In genomic region chr9:1919229-1919628, GRCh38 we compare ENCODE assay signal across 20 cellular contexts.
DNase-seq lines count a peak whose midpoint lies in the region; ATAC-seq, FAIRE-seq and TF ChIP-seq lines count a peak whose summit lies in the region.
"Had no signal": no experiment of that assay in that cellular context is flagged by ENCODE, and none has a peak within 500 bp of the region (broad histone marks: within the 10 kb centered on the region; RNA-seq: fewer than 3 reads in every experiment).

No MANE protein-coding gene starts in this region.

- H3K4ac ChIP-seq in H1 (replicated peaks; ENCODE audit: insufficient read length, low read depth, low read length), result no peak overlapping the region

- no peak overlapping the region for H3K27ac ChIP-seq in GM23338 (ENCODE audit: low read depth)
- peak overlapping the region; percentile 94 for H3K27ac ChIP-seq in OCI-LY3 (ENCODE audit: low read length)
- no peak overlapping the region for H3K27ac ChIP-seq in H1 (ENCODE audit: low read depth, low read length)
- H3K27ac ChIP-seq: 22Rv1, BLaER1, C4-2B had no signal

- H2BK15ac ChIP-seq in H1 (ENCODE audit: low read length), result no peak overlapping the region

- H2BK120ac ChIP-seq in H1 (replicated peaks; ENCODE audit: low read depth, low read length), result no peak overlapping the region

- 0 out of 2 replicates have a peak overlapping the region, but pooled peaks have one; percentile 5 for H2AFZ ChIP-seq in GM23338
- H2AFZ ChIP-seq in OCI-LY3 (ENCODE audit: low read depth, low read length), result no peak overlapping the region
- H2AFZ ChIP-seq in H1 (ENCODE audit: low read length), result no peak overlapping the region

- H3K4me1 ChIP-seq in GM23338 (ENCODE audit: insufficient read depth) (peaks cover 28% of the 10 kb centered on the region), OCI-LY3 (ENCODE audit: low read length) (peaks cover 96% of the 10 kb centered on the region), H1 (replicated peaks in 1 of 4; ENCODE audit: control insufficient read depth in 3 of 4, insufficient read depth in 4 of 4, low read length in 3 of 4) (peaks cover 2 to 7% (median 3%) of the 10 kb centered on the region in 4 experiments; a peak in 4 of 7 replicates)
- H3K4me1 ChIP-seq: BLaER1, Caco-2, HAP-1 had no signal

- H3K9me3 ChIP-seq in OCI-LY3 (ENCODE audit: insufficient read depth, low read length) (0 out of 2 replicates have a peak, but pooled peaks cover 3% of the 10 kb centered on the region), H1 (ENCODE audit: insufficient read depth in 2 of 2, low read depth in 1 of 2, low read length in 1 of 2) (no peaks in the 10 kb centered on the region)
- H3K9me3 ChIP-seq: BLaER1, Caco-2, HAP-1 had no signal

- H3K36me3 Mint-ChIP-seq in GM23338 (ENCODE audit: low read depth), result no peaks in the 10 kb centered on the region; the same call in 2 of the 3 replicates
- H3K36me3 Mint-ChIP-seq: CD4-positive, CD25-positive, alpha-beta regulatory T cell; CD8-positive, alpha-beta T cell had no signal

- peak; percentile 39; the same call in 2 of the 3 replicates for ATAC-seq in GM23338
- ATAC-seq in Right ventricle myocardium inferior, result no peak
- ATAC-seq: CD8-positive, alpha-beta T cell had no signal

- no peak overlapping the region for H2BK12ac ChIP-seq in H1 (ENCODE audit: low read depth, low read length)

- TF ChIP-seq RAD21 in H1 (IDR thresholded peaks at IDR 0.05 in 1 of 2, conservative IDR thresholded peaks at IDR 0.05 in 1 of 2; ENCODE audit: low read depth in 2 of 2, low read length in 2 of 2), result peak; percentile 36 to 51; a peak in 3 of 4 replicates

- no peak overlapping the region for H3K4me2 ChIP-seq in GM23338
- H3K4me2 ChIP-seq in OCI-LY3 (ENCODE audit: low read length), result peak overlapping the region; percentile 56; the same call in 1 of the 2 replicates
- H3K4me2 ChIP-seq in H1 (ENCODE audit: insufficient read depth in 1 of 2, low read depth in 2 of 2, low read length in 2 of 2), result no peak overlapping the region
- H3K4me2 ChIP-seq: BLaER1 had no signal

- TF ChIP-seq EP300 in H1 (IDR thresholded peaks at IDR 0.05; ENCODE audit: borderline replicate concordance in 1 of 2, low read depth in 2 of 2, low read length in 2 of 2), result no peak

- H3K4me3 ChIP-seq in GM23338 (no peak overlapping the region), OCI-LY3 (ENCODE audit: low read length) (no peak overlapping the region), H1 (ENCODE audit: extremely low read depth in 1 of 4, insufficient read depth in 2 of 4, low read depth in 3 of 4, low read length in 4 of 4) (no peak overlapping the region)
- H3K4me3 ChIP-seq: BLaER1, HAP-1 had no signal

- no peaks in the 10 kb centered on the region for H3K79me1 ChIP-seq in H1 (ENCODE audit: low read depth, low read length)

- H3K9ac ChIP-seq in OCI-LY3 (ENCODE audit: low read length), result peak overlapping the region; percentile 86
- no peak overlapping the region for H3K9ac ChIP-seq in H1 (replicated peaks in 1 of 4; ENCODE audit: extremely low read depth in 1 of 4, low read depth in 3 of 4, low read length in 3 of 4)
- H3K9ac ChIP-seq: BLaER1 had no signal

- no peak overlapping the region for H2BK5ac ChIP-seq in H1 (ENCODE audit: low read depth, low read length)

- no peak for TF ChIP-seq POLR2A in H1 (IDR thresholded peaks at IDR 0.05; ENCODE audit: control extremely low read depth in 1 of 2, low read depth in 2 of 2, low read length in 2 of 2)

- H3K27ac Mint-ChIP-seq in GM23338, result no peak overlapping the region
- H3K27ac Mint-ChIP-seq: B cell; CD4-positive, CD25-positive, alpha-beta regulatory T cell; CD8-positive, alpha-beta T cell; HFFc6 had no signal

- FAIRE-seq in H1 (lab: Jason Lieb, UNC), result no peak
- FAIRE-seq: A204.1, G401.6, GM12892 had no signal

- TF ChIP-seq CTCF in GM23338 (conservative IDR thresholded peaks at IDR 0.05; ENCODE audit: low read depth in 2 of 2) (peak; percentile 62 to 70), OCI-LY3 (IDR thresholded peaks at IDR 0.05; ENCODE audit: low read depth, low read length) (peak; percentile 34), H1 (IDR thresholded peaks at IDR 0.05; ENCODE audit: control extremely low read depth in 1 of 3, insufficient read depth in 1 of 3, low read depth in 1 of 3, low read length in 3 of 3) (peak; percentile 40 to 54 (median 52))

- H3K23me2 ChIP-seq in H1 (ENCODE audit: low read depth, low read length), result peaks cover 3% of the 10 kb centered on the region; the same call in 1 of the 2 replicates

- no peak overlapping the region for H3K23ac ChIP-seq in H1 (ENCODE audit: insufficient read length)

- no peak overlapping the region for H3K18ac ChIP-seq in H1 (ENCODE audit: extremely low read depth, low read length)

- no peak overlapping the region for H2AK5ac ChIP-seq in H1 (ENCODE audit: low read depth, low read length)

- H3K9me2 ChIP-seq in GM23338 (ENCODE audit: insufficient read depth), result no peaks in the 10 kb centered on the region

- H3K9me3 Mint-ChIP-seq in GM23338, result no peaks in the 10 kb centered on the region
- H3K9me3 Mint-ChIP-seq: CD8-positive, alpha-beta T cell had no signal

- H3K36me3 ChIP-seq in GM23338 (ENCODE audit: insufficient read depth), result no peaks in the 10 kb centered on the region
- peaks cover 46% of the 10 kb centered on the region for H3K36me3 ChIP-seq in OCI-LY3 (replicated peaks; ENCODE audit: low read depth, low read length)
- no peaks in the 10 kb centered on the region for H3K36me3 ChIP-seq in H1 (ENCODE audit: control insufficient read depth in 2 of 4, insufficient read depth in 4 of 4, low read length in 3 of 4)
- H3K36me3 ChIP-seq: BLaER1, HAP-1 had no signal

- CTCF ChIA-PET in H1 (lab: Charles Lee; ENCODE audit: partially characterized antibody), result interaction anchor here (0.7 to 3.6 kb wide), 14 partner anchors 9 to 910 kb away, joined by 3 to 14 read pairs (median 6); no protein-coding TSS in a partner anchor

- no peak overlapping the region for H4K91ac ChIP-seq in H1 (replicated peaks; ENCODE audit: insufficient read length, low read length)

- H3K79me2 ChIP-seq in GM23338 (replicated peaks; ENCODE audit: insufficient read depth) (no peaks in the 10 kb centered on the region), OCI-LY3 (ENCODE audit: low read length) (peaks cover 9% of the 10 kb centered on the region), H1 (ENCODE audit: control insufficient read depth in 1 of 2, insufficient read depth in 2 of 2, low read length in 2 of 2) (no peaks in the 10 kb centered on the region)

- 89% methylated on average over 4 of the region's 4 CpGs; no CpG with 5 or more reads in 1 of the 2 experiments for whole genome bisulfite sequencing in H1 (ENCODE audit: extremely low coverage in 1 of 2, insufficient coverage in 1 of 2, insufficient read length in 1 of 2, insufficient replicate concordance in 2 of 2, low coverage in 1 of 2, low lambda C conversion rate in 2 of 2, missing lambda C conversion rate in 1 of 2), 2 experiments

- peaks cover 23% of the 10 kb centered on the region for H3K4me1 Mint-ChIP-seq in GM23338
- H3K4me1 Mint-ChIP-seq: B cell had no signal

- no peak overlapping the region for H3K14ac ChIP-seq in H1 (ENCODE audit: insufficient read length)

- no peak overlapping the region for H3K56ac ChIP-seq in H1 (replicated peaks; ENCODE audit: insufficient read length, low read depth, low read length)

- no peaks in the 10 kb centered on the region for H4K20me1 ChIP-seq in GM23338 (replicated peaks; ENCODE audit: insufficient read depth)
- no peaks in the 10 kb centered on the region for H4K20me1 ChIP-seq in OCI-LY3 (ENCODE audit: insufficient read depth, low read length)
- no peaks in the 10 kb centered on the region for H4K20me1 ChIP-seq in H1 (replicated peaks in 1 of 2; ENCODE audit: control insufficient read depth in 1 of 2, insufficient read depth in 2 of 2, low read length in 2 of 2)
- H4K20me1 ChIP-seq: BLaER1 had no signal

- H2BK20ac ChIP-seq in H1 (ENCODE audit: low read length), result no peak overlapping the region

- H3K27me3 ChIP-seq in GM23338 (ENCODE audit: insufficient read depth) (no peaks in the 10 kb centered on the region), OCI-LY3 (ENCODE audit: low read depth, low read length) (no peaks in the 10 kb centered on the region), H1 (replicated peaks in 1 of 4; ENCODE audit: control insufficient read depth in 3 of 4, extremely low read depth in 1 of 4, insufficient read depth in 3 of 4, low read length in 3 of 4) (no peaks in the 10 kb centered on the region)
- H3K27me3 ChIP-seq: BLaER1 had no signal

- POLR2A ChIA-PET in H1 (lab: Charles Lee; ENCODE audit: partially characterized antibody), result interaction anchor here (1.1 kb wide), 1 partner anchor 47 kb away, joined by 4 read pairs; no protein-coding TSS in a partner anchor

- no peak overlapping the region for H4K5ac ChIP-seq in H1 (ENCODE audit: insufficient read length, low read depth, low read length)

- DNase-seq in GM23338 (ENCODE audit: low spot score) (peak; percentile 47), H1 (ENCODE audit: low read depth in 1 of 2, low spot score in 2 of 2) (no peak), Right ventricle myocardium inferior (ENCODE audit: missing footprints) (no peak), posterior cingulate gyrus (no peak)
- DNase-seq in activated CD4-positive, alpha-beta T cell treated with anti-CD3 and anti-CD28 coated beads, Interleukin-2, amount 50 U/mL, for 1 hour, result no peak
- DNase-seq: Caco-2; CD4-positive, CD25-positive, alpha-beta regulatory T cell; CD8-positive, alpha-beta T cell; DMS153; DND-41; HFFc6 had no signal

- intact Hi-C loops in Right ventricle myocardium inferior (cut with DNase I), result no loop called here
- intact Hi-C loops in posterior cingulate gyrus (cut with DNase I), result no loop called here

- H3K4me3 Mint-ChIP-seq in GM23338, result no peak overlapping the region
- H3K4me3 Mint-ChIP-seq: B cell; CD4-positive, CD25-positive, alpha-beta regulatory T cell; CD8-positive, alpha-beta T cell; HFFc6 had no signal

- no peak overlapping the region for H4K8ac ChIP-seq in H1 (ENCODE audit: extremely low read depth, insufficient read depth, low read length)

- peaks cover 4% of the 10 kb centered on the region for H3K27me3 Mint-ChIP-seq in GM23338 (ENCODE audit: insufficient read depth, low read depth, poor library complexity)

- no peaks in the 10 kb centered on the region for H3F3A ChIP-seq in GM23338 (replicated peaks; ENCODE audit: low read depth)

TF ChIP-seq in GM23338, 12 proteins besides CTCF, POLR2A, EP300 and RAD21 (continues in another document):
- no peak for TF ChIP-seq EZH2phosphoT487 (IDR thresholded peaks at IDR 0.05; ENCODE audit: unreplicated experiment)

TF ChIP-seq in H1, 55 proteins besides CTCF, POLR2A, EP300 and RAD21 (continues in another document):
- no peak for TF ChIP-seq NRF1 (IDR thresholded peaks at IDR 0.05; ENCODE audit: low read depth, low read length)
- no peak for TF ChIP-seq GTF2F1 (IDR thresholded peaks at IDR 0.05; ENCODE audit: borderline replicate concordance, low read depth, low read length)
- TF ChIP-seq POU5F1 (IDR thresholded peaks at IDR 0.05; ENCODE audit: low read depth, low read length), result no peak
- TF ChIP-seq SP4 (IDR thresholded peaks at IDR 0.05; ENCODE audit: low read length), result no peak
- TF ChIP-seq TBP (IDR thresholded peaks at IDR 0.05; ENCODE audit: low read depth, low read length), result no peak
- TF ChIP-seq HDAC2 (IDR thresholded peaks at IDR 0.05; ENCODE audit: borderline replicate concordance in 1 of 2, low read depth in 2 of 2, low read length in 2 of 2), result no peak
